ENCODE assay signal across 8 cellular contexts in the genomic region with DNA sequence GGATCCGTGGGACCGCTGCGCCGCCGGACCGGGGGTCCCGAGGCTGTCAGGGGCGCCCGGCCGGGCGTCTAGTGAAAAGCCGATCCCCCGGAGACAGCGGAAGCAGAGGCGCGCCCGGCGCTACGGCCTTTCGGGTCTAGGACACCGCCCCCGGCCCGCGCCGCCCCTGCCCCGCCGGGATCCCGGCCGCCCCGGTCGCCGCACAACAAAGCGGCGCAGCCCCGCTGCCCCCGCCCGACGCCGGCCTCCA. TPM values are rescaled to one million over a fixed set of nuclear protein-coding genes. Genes with fewer than 3 reads are reported as not detected.
DNase-seq lines count a peak whose midpoint lies in the region; ATAC-seq and TF ChIP-seq lines count a peak whose summit lies in the region.

No MANE protein-coding gene starts in this region.

- H3K9me3 ChIP-seq in RWPE2 (ENCODE audit: severe bottlenecking) (no peaks in the 10 kb centered on the region), heart right ventricle (no peaks in the 10 kb centered on the region)

- H3K4me3 ChIP-seq in RWPE2 (ENCODE audit: severe bottlenecking) (peak overlapping the region; percentile 94), heart right ventricle (peak overlapping the region; percentile 72 to 100 (median 98))

- H3K27ac ChIP-seq in RWPE2 (ENCODE audit: poor library complexity, severe bottlenecking) (peak overlapping the region; percentile 86), heart right ventricle (peak overlapping the region; percentile 96 to 100 (median 100))

- WGBS in heart right ventricle, 2 donors, result 1% methylated on average over 20 to 39 of the region's 39 CpGs

- DNase-seq in RWPE2 (ENCODE audit: low spot score) (no peak), heart right ventricle (peak; percentile 19 to 66), sciatic nerve (ENCODE audit: low spot score) (peak; percentile 71), ecto neural progenitor cell (ENCODE audit: low spot score) (no peak), cerebellar nuclear complex (lab: John Stamatoyannopoulos, UW) (no peak), NCI-H345 (lab: John Stamatoyannopoulos, UW) (no peak), NCI-H187 (lab: John Stamatoyannopoulos, UW) (no peak)

- ATAC-seq in GM19023 (IDR thresholded peaks at IDR 0.05; ENCODE audit: unreplicated experiment), result peak; percentile 29
- no peak for ATAC-seq in RWPE2 (ENCODE audit: low read depth)
- ATAC-seq in heart right ventricle, result peak in 1 of 8 donors; percentile 2
- ATAC-seq in sciatic nerve, result no peak

- intact Hi-C loops in heart right ventricle (cut with DNase I) (loop anchor here in 7 of 10 donors (2.0 to 10.0 kb wide), 3 partner anchors 26 to 118 kb away; no protein-coding TSS in a partner anchor), sciatic nerve (cut with DNase I) (no loop called here)

- H3K27me3 ChIP-seq in RWPE2 (ENCODE audit: insufficient read depth, poor library complexity, severe bottlenecking) (no peaks in the 10 kb centered on the region), heart right ventricle (no peaks in the 10 kb centered on the region)

- TF ChIP-seq CTCF in RWPE2 (IDR thresholded peaks at IDR 0.05; ENCODE audit: poor library complexity, severe bottlenecking) (no peak), heart right ventricle (IDR thresholded peaks at IDR 0.05) (no peak)

- H3K4me1 ChIP-seq in RWPE2 (ENCODE audit: insufficient read depth, poor library complexity, severe bottlenecking), result peaks cover 13% of the 10 kb centered on the region
- H3K4me1 ChIP-seq in heart right ventricle, result peaks cover 6 to 55% (median 50%) of the 10 kb centered on the region in 9 donors

- H3K36me3 ChIP-seq in RWPE2 (ENCODE audit: low read depth) (no peaks in the 10 kb centered on the region; the same call in 1 of the 2 replicates), heart right ventricle (peaks cover 0 to 3% (median 0%) of the 10 kb centered on the region in 9 donors)

RNA-seq across cellular contexts. Expression of a gene that starts 0.6 kb away (rescaled TPM):
- total RNA-seq in heart right ventricle, result 10 to 100 TPM; 16.2 to 46.1 (median 27.9) TPM
- 10 to 100 TPM in 1 of 2 donors, 1 to 10 TPM in 1; 9.7 to 10.9 TPM for polyA plus RNA-seq in heart right ventricle
- total RNA-seq in sciatic nerve, result 59.1 TPM

Comparison
In these comparisons a context has a peak if more than half of its experiments do, and no peak if none do; other contexts are left out.
1. DNase-seq: peak in heart right ventricle (2 of 2) and sciatic nerve (single experiment); none in RWPE2 (single experiment), ecto neural progenitor cell (single experiment), cerebellar nuclear complex (0 of 2), NCI-H345 (single experiment) and NCI-H187 (0 of 2).